Comparison of ENCODE assay signal across 8 cellular contexts in the genomic region with DNA sequence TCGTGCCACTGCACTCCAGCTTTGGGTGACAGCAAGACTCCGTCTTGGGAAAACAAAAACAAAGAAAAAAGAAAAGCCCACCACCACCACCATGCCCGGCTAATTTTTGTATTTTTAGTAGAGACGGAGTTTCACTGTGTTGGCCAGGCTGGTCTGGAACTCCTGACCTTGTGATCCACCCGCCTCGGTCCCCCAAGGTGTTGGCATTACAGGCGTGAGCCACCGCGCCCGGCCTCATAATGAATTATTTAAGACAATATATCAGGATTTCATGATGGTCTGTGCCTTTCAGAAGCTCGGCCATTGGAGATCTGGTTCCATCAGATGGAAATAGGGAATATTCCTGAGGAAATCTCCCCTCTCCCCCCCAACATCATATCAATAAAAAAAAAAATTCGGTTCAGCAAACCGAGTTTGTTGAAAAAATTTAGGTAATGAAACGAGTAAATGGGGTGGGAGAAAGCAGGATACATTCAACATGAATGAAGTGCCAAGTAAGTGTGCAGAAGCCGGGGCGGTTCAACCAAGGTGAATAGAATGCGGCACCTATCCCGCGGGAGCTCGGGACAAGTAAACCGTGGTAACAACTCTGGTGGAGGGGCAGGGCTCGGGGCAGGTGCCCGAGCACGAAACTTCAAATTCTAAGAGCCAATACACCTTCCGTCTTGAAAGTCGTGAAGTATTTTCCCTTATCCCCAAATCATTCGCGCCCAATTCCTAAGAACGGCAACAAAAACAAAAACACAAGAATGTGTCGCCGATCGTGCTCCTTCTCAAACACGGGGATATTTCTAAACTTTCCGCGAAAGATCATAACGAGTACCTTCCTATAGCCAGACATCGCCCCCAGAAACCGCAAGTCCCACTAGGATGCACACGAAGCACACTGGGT. TPM values are rescaled to one million over a fixed set of nuclear protein-coding genes. Genes with fewer than 3 reads are reported as not detected.
DNase-seq lines count a peak whose midpoint lies in the region; ATAC-seq, FAIRE-seq and TF ChIP-seq lines count a peak whose summit lies in the region.

No MANE protein-coding gene starts in this region.

- ATAC-seq in HG03439 (IDR thresholded peaks at IDR 0.05; ENCODE audit: unreplicated experiment), result no peak

- no peak for TF ChIP-seq CTCF in VCaP (conservative IDR thresholded peaks at IDR 0.05)
- no peak for TF ChIP-seq CTCF in fibroblast of villous mesenchyme (IDR thresholded peaks at IDR 0.05; ENCODE audit: insufficient read depth, low read depth, low read length)
- no peak for TF ChIP-seq CTCF in retinal pigment epithelial cell (conservative IDR thresholded peaks at IDR 0.05; ENCODE audit: low read depth, low read length)

- FAIRE-seq in H54 (lab: Jason Lieb, UNC), result no peak

- no peak for TF ChIP-seq POLR2A in H54 (IDR thresholded peaks at IDR 0.05; ENCODE audit: low read depth, low read length)

- H3K4me3 ChIP-seq in fibroblast of villous mesenchyme (ENCODE audit: low read depth, low read length) (peak overlapping the region; percentile 81), retinal pigment epithelial cell (ENCODE audit: low read length) (peak overlapping the region; percentile 92)

- peak overlapping the region; percentile 63 for H3K27ac ChIP-seq in VCaP

- peak; percentile 29 for DNase-seq in NCI-H345 (lab: John Stamatoyannopoulos, UW)
- DNase-seq in NCI-H345 treated with DMSO at 0.1 percent for 48 hours (lab: John Stamatoyannopoulos, UW; ENCODE audit: unreplicated experiment), result no peak
- DNase-seq in fibroblast of villous mesenchyme (ENCODE audit: low read depth), result no peak
- no peak for DNase-seq in retinal pigment epithelial cell (ENCODE audit: low read depth)
- no peak for DNase-seq in H54 (ENCODE audit: insufficient read length, low spot score)
- no peak for DNase-seq in NAMALWA (ENCODE audit: low spot score)

RNA-seq across cellular contexts. Expression of gene TXLNG, which starts 0.8 kb away (rescaled TPM):
- 8.1 and 13.8 TPM in 2 replicates for total RNA-seq in fibroblast of villous mesenchyme
